16 cellular contexts compared by ENCODE assay signal in the genomic region with DNA sequence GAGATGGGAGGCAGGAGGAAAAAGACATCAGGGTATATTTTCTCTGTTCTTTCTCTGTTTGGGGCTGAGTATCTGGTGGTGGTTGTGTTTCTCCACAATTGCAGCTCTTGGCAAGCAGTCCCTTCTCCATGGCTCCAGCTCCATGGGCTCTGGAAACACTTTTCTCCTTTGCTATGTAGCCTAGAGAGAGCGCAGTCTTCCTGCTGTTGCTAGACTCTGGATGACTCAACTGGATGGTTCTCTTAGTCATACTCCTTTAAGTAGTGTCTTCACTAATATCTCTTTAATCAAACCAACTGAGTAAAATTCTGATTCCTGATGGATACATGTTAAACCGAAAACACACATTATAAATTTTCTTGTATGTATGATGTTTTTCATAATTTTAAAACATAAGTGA. TPM values are rescaled to one million over a fixed set of nuclear protein-coding genes. Genes with fewer than 3 reads are reported as not detected.
DNase-seq lines count a peak whose midpoint lies in the region; ATAC-seq, FAIRE-seq and TF ChIP-seq lines count a peak whose summit lies in the region.
"Had no signal": no experiment of that assay in that cellular context is flagged by ENCODE, and none has a peak within 500 bp of the region (broad histone marks: within the 10 kb centered on the region; RNA-seq: fewer than 3 reads in every experiment).

No MANE protein-coding gene starts in this region.

- CTCF ChIA-PET in MCF 10A (lab: Yijun Ruan, JAX), result interaction anchor here (0.6 to 7.1 kb wide), 10 partner anchors 8 to 455 kb away, joined by 3 to 58 read pairs (median 6); a partner anchor contains a TSS

- H3K4me3 ChIP-seq in breast epithelium, result no peak overlapping the region
- H3K4me3 ChIP-seq: hepatocyte, MG63, SJSA1 had no signal

- DNase-seq in MCF 10A (ENCODE audit: unreplicated experiment), result peak; percentile 41
- DNase-seq in breast epithelium (ENCODE audit: low spot score in 2 of 2), result no peak
- DNase-seq in fibroblast of peridontal ligament (ENCODE audit: extremely low read depth), result peak; percentile 44
- peak; percentile 6 for DNase-seq in urothelium cell line (ENCODE audit: low spot score)
- no peak for DNase-seq in mesenteric fat pad (ENCODE audit: low spot score)
- DNase-seq in GM19240 (ENCODE audit: insufficient read length, low spot score), result no peak
- DNase-seq: activated gamma-delta T cell treated with Interleukin-2 at 50 U/mL for 16 hours; central memory CD4-positive, alpha-beta T cell; MG63; small intestine; substantia nigra had no signal

- ATAC-seq in activated T-helper 17 cell treated with anti-CD3 and anti-CD28 coated beads, Interleukin-2, amount 50 U/mL, for 72 hours (replicated peaks), result no peak
- ATAC-seq in HG03354 (IDR thresholded peaks at IDR 0.05; ENCODE audit: poor library complexity, severe bottlenecking, unreplicated experiment), result no peak

- H3K9me3 ChIP-seq in breast epithelium, result no peaks in the 10 kb centered on the region
- H3K9me3 ChIP-seq: MG63, SJSA1 had no signal

- no peaks in the 10 kb centered on the region for H3K4me1 Mint-ChIP-seq in MCF 10A (ENCODE audit: insufficient read depth, unreplicated experiment)
- H3K4me1 Mint-ChIP-seq in activated T-helper 17 cell treated with anti-CD3 and anti-CD28 coated beads, Interleukin-2, amount 50 U/mL, for 72 hours, result peaks cover 35% of the 10 kb centered on the region

- H3K27ac ChIP-seq in breast epithelium, result no peak overlapping the region
- H3K27ac ChIP-seq: hepatocyte, SJSA1 had no signal

- POLR2A ChIA-PET in MCF 10A (lab: Yijun Ruan, JAX), result no interaction called here

- H3K4me1 ChIP-seq in breast epithelium, result peaks cover 0 to 3% of the 10 kb centered on the region in 2 donors

- H3K9me3 Mint-ChIP-seq in MCF 10A (ENCODE audit: unreplicated experiment), result no peaks in the 10 kb centered on the region
- H3K9me3 Mint-ChIP-seq in activated T-helper 17 cell treated with anti-CD3 and anti-CD28 coated beads, Interleukin-2, amount 50 U/mL, for 72 hours, result no peaks in the 10 kb centered on the region

- BruUV-seq in MCF 10A (replicated peaks; lab: Mats Ljungman, UMichigan), result no TSS peak

- TF ChIP-seq CTCF in MCF 10A (IDR thresholded peaks at IDR 0.05; ENCODE audit: unreplicated experiment) (no peak), breast epithelium (IDR thresholded peaks at IDR 0.05) (no peak)

- no peak overlapping the region for H3K27ac Mint-ChIP-seq in MCF 10A (ENCODE audit: low read depth, unreplicated experiment)
- peak overlapping the region; percentile 81 for H3K27ac Mint-ChIP-seq in activated T-helper 17 cell treated with anti-CD3 and anti-CD28 coated beads, Interleukin-2, amount 50 U/mL, for 72 hours

- H3K4me3 Mint-ChIP-seq in MCF 10A (ENCODE audit: unreplicated experiment), result no peak overlapping the region
- peak overlapping the region; percentile 88 for H3K4me3 Mint-ChIP-seq in activated T-helper 17 cell treated with anti-CD3 and anti-CD28 coated beads, Interleukin-2, amount 50 U/mL, for 72 hours

- no peak for TF ChIP-seq POLR2A in breast epithelium (IDR thresholded peaks at IDR 0.05)

- no peaks in the 10 kb centered on the region for H3K27me3 ChIP-seq in breast epithelium
- H3K27me3 ChIP-seq: hepatocyte, MG63, SJSA1 had no signal

- no peaks in the 10 kb centered on the region for H3K36me3 Mint-ChIP-seq in MCF 10A (ENCODE audit: insufficient read depth, unreplicated experiment)
- peaks cover 14% of the 10 kb centered on the region for H3K36me3 Mint-ChIP-seq in activated T-helper 17 cell treated with anti-CD3 and anti-CD28 coated beads, Interleukin-2, amount 50 U/mL, for 72 hours (ENCODE audit: low read depth)

- FAIRE-seq in urothelium cell line (lab: Jason Lieb, UNC), result no peak
- FAIRE-seq: small intestine, TTC549 had no signal

- no peaks in the 10 kb centered on the region for H3K36me3 ChIP-seq in breast epithelium
- H3K36me3 ChIP-seq: MG63 had no signal

- intact Hi-C loops in MCF 10A (cut with micrococcal nuclease), result loop anchor here (5.0 kb wide), 2 partner anchors 454 to 1059 kb away; a partner anchor contains a TSS
- intact Hi-C loops in breast epithelium (cut with DNase I; ENCODE audit: low total_unique reads), result no loop called here

- no peaks in the 10 kb centered on the region for H3K27me3 Mint-ChIP-seq in MCF 10A (ENCODE audit: insufficient read depth, unreplicated experiment)
- H3K27me3 Mint-ChIP-seq in activated T-helper 17 cell treated with anti-CD3 and anti-CD28 coated beads, Interleukin-2, amount 50 U/mL, for 72 hours, result no peaks in the 10 kb centered on the region

RNA-seq across cellular contexts. Expression of a gene that starts 3.3 kb away (rescaled TPM):
- 21.6 and 22.5 TPM in 2 replicates for total RNA-seq in MCF 10A (2022)
- total RNA-seq in breast epithelium, result 10 to 100 TPM; 15.0 to 26.2 (median 16.4) TPM
- 10 to 100 TPM; 25.8 to 26.3 TPM for total RNA-seq in activated T-helper 17 cell treated with anti-CD3 and anti-CD28 coated beads, Interleukin-2, amount 50 U/mL, for 72 hours
- 19.5 TPM for total RNA-seq in mesenteric fat pad

RNA-seq across cellular contexts. Expression of a gene that starts 9.3 kb away (rescaled TPM):
- 1.9 and 2.6 TPM in 2 replicates for total RNA-seq in MCF 10A (2022)
- total RNA-seq in breast epithelium, result 1 to 10 TPM; 1.6 to 3.1 (median 2.9) TPM
- total RNA-seq in activated T-helper 17 cell treated with anti-CD3 and anti-CD28 coated beads, Interleukin-2, amount 50 U/mL, for 72 hours, result 10 to 100 TPM; 35.2 to 42.2 TPM
- total RNA-seq in mesenteric fat pad, result 1.0 TPM

Comparison
In these comparisons a context has a peak if more than half of its experiments do, and no peak if none do; other contexts are left out.
1. DNase-seq: peak in MCF 10A (single experiment), fibroblast of peridontal ligament (single experiment) and urothelium cell line (single experiment); none in breast epithelium (0 of 2), mesenteric fat pad (single experiment) and GM19240 (single experiment).
2. RNA of a gene that starts 9.3 kb away (total RNA-seq): 35.2 to 42.2 TPM in activated T-helper 17 cell treated with anti-CD3 and anti-CD28 coated beads, Interleukin-2, amount 50 U/mL, for 72 hours; 1.6 to 3.1 TPM in breast epithelium, 1.9 to 2.6 TPM in MCF 10A and 1.0 TPM in mesenteric fat pad (single experiment); every median in the first group is over 4 times any median in the second.